Comparison of ENCODE assay signal across 33 cellular contexts in the genomic region with DNA sequence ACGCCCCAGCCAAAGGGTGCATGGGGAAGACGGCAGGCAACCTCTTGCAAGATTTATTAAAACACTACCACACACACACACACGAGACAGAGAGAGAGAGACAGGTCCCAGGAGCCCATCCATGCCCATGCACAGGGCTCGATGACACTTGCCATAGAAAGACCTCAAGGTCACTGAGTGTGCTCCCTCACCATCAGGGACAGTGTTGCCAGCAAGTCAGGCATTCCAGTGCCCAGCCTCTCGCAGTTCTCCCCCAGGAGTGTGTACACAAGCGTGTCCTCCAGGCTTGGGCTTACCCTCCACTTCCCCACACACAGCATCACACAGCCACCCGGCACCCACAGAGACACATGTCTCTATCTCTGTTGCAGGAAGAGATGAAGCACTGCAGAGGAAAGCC. TPM values are rescaled to one million over a fixed set of nuclear protein-coding genes. Genes with fewer than 3 reads are reported as not detected.
DNase-seq lines count a peak whose midpoint lies in the region; ATAC-seq, FAIRE-seq and TF ChIP-seq lines count a peak whose summit lies in the region.
"Had no signal": no experiment of that assay in that cellular context is flagged by ENCODE, and none has a peak within 500 bp of the region (broad histone marks: within the 10 kb centered on the region; RNA-seq: fewer than 3 reads in every experiment).

No MANE protein-coding gene starts in this region.

- POLR2A ChIA-PET in endothelial cell of umbilical vein (lab: Charles Lee) = no interaction called here

- H3K27ac Mint-ChIP-seq in CD14-positive monocyte = no peak overlapping the region
- H3K27ac Mint-ChIP-seq in nephron progenitor cell = peak overlapping the region; percentile 1
- H3K27ac Mint-ChIP-seq: activated T-helper 2 cell treated with anti-CD3 and anti-CD28 coated beads, Interferon-gamma antibody, Interleukin-2, Interleukin-4, amounts not matched to agents 10 μg/mL and 5 μg/mL and 100 μg/mL, durations not matched to agents 14 hours and 24 hours and 36 hours; B cell; IgD-negative memory B cell; T-helper 2 cell treated with Interferon-gamma antibody and Interleukin-4, amounts not matched to agents 5 μg/mL and 100 μg/mL, for 36 hours had no signal

- dilution Hi-C loops in endothelial cell of umbilical vein (cut with MboI; ENCODE audit: extremely low pct_ligation_motif_present, low sequenced_read_pairs) = no loop called here

- H3K79me2 ChIP-seq in endothelial cell of umbilical vein (ENCODE audit: control insufficient read depth, insufficient read depth, low read length) = no peaks in the 10 kb centered on the region

- no peaks in the 10 kb centered on the region for H3K4me1 Mint-ChIP-seq in CD14-positive monocyte
- H3K4me1 Mint-ChIP-seq in nephron progenitor cell = peaks cover 76% of the 10 kb centered on the region
- H3K4me1 Mint-ChIP-seq in activated T-cell treated with anti-CD3 and anti-CD28 coated beads, Interleukin-2, amount 50 U/mL, for 4 hours (ENCODE audit: low read depth) = no peaks in the 10 kb centered on the region

- CTCF ChIA-PET in endothelial cell of umbilical vein (lab: Charles Lee) = interaction anchor here (1.9 kb wide), 1 partner anchor 12 kb away, joined by 5 read pairs; no protein-coding TSS in a partner anchor

- FAIRE-seq in endothelial cell of umbilical vein (lab: Jason Lieb, UNC) = no peak

- WGBS in HUES64 = 86% methylated on average over 7 of the region's 7 CpGs
- WGBS in tibial nerve, 2 donors = 60 to 68% methylated on average over 7 of the region's 7 CpGs

- TF ChIP-seq CTCF in CD14-positive monocyte (IDR thresholded peaks at IDR 0.05) (no peak), endothelial cell of umbilical vein (IDR thresholded peaks at IDR 0.05; ENCODE audit: extremely low read depth in 1 of 2, insufficient read depth in 1 of 2, low read depth in 1 of 2, low read length in 2 of 2) (no peak), nephron progenitor cell (IDR thresholded peaks at IDR 0.05) (no peak), tibial nerve (IDR thresholded peaks at IDR 0.05) (no peak), upper lobe of right lung (IDR thresholded peaks at IDR 0.05) (no peak)

- H3K9me3 Mint-ChIP-seq in CD14-positive monocyte = peaks cover 0 to 1% (median 0%) of the 10 kb centered on the region in 7 donors
- H3K9me3 Mint-ChIP-seq in nephron progenitor cell = no peaks in the 10 kb centered on the region
- no peaks in the 10 kb centered on the region for H3K9me3 Mint-ChIP-seq in activated T-cell treated with anti-CD3 and anti-CD28 coated beads, Interleukin-2, amount 50 U/mL, for 4 hours
- H3K9me3 Mint-ChIP-seq: activated T-helper 2 cell treated with anti-CD3 and anti-CD28 coated beads, Interferon-gamma antibody, Interleukin-2, Interleukin-4, amounts not matched to agents 10 μg/mL and 5 μg/mL and 100 μg/mL, durations not matched to agents 14 hours and 24 hours and 36 hours; CD8-positive, alpha-beta memory T cell; neural crest cell; T-helper 2 cell treated with Interferon-gamma antibody and Interleukin-4, amounts not matched to agents 5 μg/mL and 100 μg/mL, for 36 hours had no signal

- no peaks in the 10 kb centered on the region for H3K36me3 Mint-ChIP-seq in CD14-positive monocyte
- H3K36me3 Mint-ChIP-seq in nephron progenitor cell (ENCODE audit: low read depth) = no peaks in the 10 kb centered on the region
- H3K36me3 Mint-ChIP-seq in activated T-cell treated with anti-CD3 and anti-CD28 coated beads, Interleukin-2, amount 50 U/mL, for 4 hours (ENCODE audit: insufficient read depth) = no peaks in the 10 kb centered on the region
- H3K36me3 Mint-ChIP-seq: IgD-negative memory B cell had no signal

- no peak for TF ChIP-seq EP300 in tibial nerve (IDR thresholded peaks at IDR 0.05)

- H3K27me3 Mint-ChIP-seq in CD14-positive monocyte (ENCODE audit: low read depth in 3 of 3) (peaks cover 38 to 46% (median 42%) of the 10 kb centered on the region in 3 donors), nephron progenitor cell (ENCODE audit: low read depth, poor library complexity) (peaks cover 30% of the 10 kb centered on the region)
- H3K27me3 Mint-ChIP-seq in activated T-cell treated with anti-CD3 and anti-CD28 coated beads, Interleukin-2, amount 50 U/mL, for 4 hours (ENCODE audit: low read depth) = peaks cover 41% of the 10 kb centered on the region

- no peak overlapping the region for H2AFZ ChIP-seq in endothelial cell of umbilical vein (ENCODE audit: low read depth, low read length)

- H3K4me2 ChIP-seq in endothelial cell of umbilical vein (ENCODE audit: insufficient read depth, low read length) = no peak overlapping the region

- H3K4me3 ChIP-seq in HUES64 (ENCODE audit: low read length) (peak overlapping the region; percentile 44), endothelial cell of umbilical vein (replicated peaks in 1 of 3; ENCODE audit: insufficient read depth in 1 of 3, low read depth in 1 of 3, low read length in 3 of 3) (no peak overlapping the region), tibial nerve (no peak overlapping the region), upper lobe of right lung (no peak overlapping the region)
- H3K4me3 ChIP-seq: gastroesophageal sphincter, HAP-1, Peyer's patch, spleen, testis, uterus had no signal

- no TSS peak for BruUV-seq in endothelial cell of umbilical vein (replicated peaks; lab: Mats Ljungman, UMichigan)

- no peak overlapping the region for H3K9ac ChIP-seq in HUES64 (ENCODE audit: low read depth, low read length)
- H3K9ac ChIP-seq in endothelial cell of umbilical vein (replicated peaks; ENCODE audit: extremely low read depth, insufficient read depth, low read length) = no peak overlapping the region

- H3K27me3 ChIP-seq in HUES64 (ENCODE audit: insufficient read depth, low read length) (peaks cover 80% of the 10 kb centered on the region), endothelial cell of umbilical vein (ENCODE audit: control insufficient read depth in 2 of 2, insufficient read depth in 2 of 2, low read length in 2 of 2) (peaks cover 14 to 16% of the 10 kb centered on the region in 2 experiments), tibial nerve (peaks cover 0 to 67% of the 10 kb centered on the region in 2 donors), upper lobe of right lung (peaks cover 23% of the 10 kb centered on the region)
- H3K27me3 ChIP-seq: Peyer's patch, testis, uterus had no signal

- H3K4me1 ChIP-seq in HUES64 (ENCODE audit: insufficient read depth, low read length) = peaks cover 5% of the 10 kb centered on the region; the same call in 1 of the 2 replicates
- H3K4me1 ChIP-seq in endothelial cell of umbilical vein (ENCODE audit: control insufficient read depth, extremely low read depth, insufficient read depth, low read length) = no peaks in the 10 kb centered on the region
- peaks cover 0 to 7% (median 0%) of the 10 kb centered on the region in 4 donors for H3K4me1 ChIP-seq in tibial nerve
- H3K4me1 ChIP-seq in upper lobe of right lung = no peaks in the 10 kb centered on the region
- H3K4me1 ChIP-seq: gastroesophageal sphincter, HAP-1, Peyer's patch, testis, uterus had no signal

- ATAC-seq in HG03432 (IDR thresholded peaks at IDR 0.05; ENCODE audit: unreplicated experiment) (no peak), upper lobe of right lung (no peak)
- ATAC-seq in activated T-cell treated with anti-CD3 and anti-CD28 coated beads, Interleukin-2, amount 50 U/mL, for 4 hours = no peak
- ATAC-seq: gastroesophageal sphincter; left lobe of liver; stimulated activated naive CD8-positive, alpha-beta T cell treated with anti-CD3 and anti-CD28 coated beads, Interleukin-15, Interleukin-2, amounts not matched to agents 100 U/mL and 50 U/mL, for 24 hours had no signal

- no peaks in the 10 kb centered on the region for H3K9me1 ChIP-seq in endothelial cell of umbilical vein (replicated peaks; ENCODE audit: control insufficient read depth, extremely low read depth, insufficient read depth, low read length)

- H3K9me3 ChIP-seq in HUES64 (ENCODE audit: insufficient read depth, low read depth, low read length) (no peaks in the 10 kb centered on the region), endothelial cell of umbilical vein (replicated peaks; ENCODE audit: control insufficient read depth, insufficient read depth, low read length) (no peaks in the 10 kb centered on the region), tibial nerve (no peaks in the 10 kb centered on the region), upper lobe of right lung (no peaks in the 10 kb centered on the region)
- H3K9me3 ChIP-seq: gastroesophageal sphincter, HAP-1, Peyer's patch, spleen, testis, uterus had no signal

- intact Hi-C loops in CD14-positive monocyte (cut with micrococcal nuclease) = no loop called here
- intact Hi-C loops in endothelial cell of umbilical vein (cut with micrococcal nuclease) = no loop called here
- intact Hi-C loops in upper lobe of right lung (cut with DNase I) = no loop called here

- no peak for TF ChIP-seq POLR2A in endothelial cell of umbilical vein (IDR thresholded peaks at IDR 0.05; ENCODE audit: low read depth, low read length)
- TF ChIP-seq POLR2A in tibial nerve (IDR thresholded peaks at IDR 0.05) = no peak

- peak; percentile 33 for DNase-seq in CD14-positive monocyte (ENCODE audit: low spot score)
- no peak for DNase-seq in endothelial cell of umbilical vein (ENCODE audit: low read depth, low spot score)
- DNase-seq in nephron progenitor cell = no peak
- no peak for DNase-seq in tibial nerve (ENCODE audit: low spot score in 2 of 2)
- DNase-seq in activated T-cell treated with anti-CD3 and anti-CD28 coated beads, Interleukin-2, amount 50 U/mL, for 4 hours = no peak
- no peak for DNase-seq in upper lobe of right lung
- DNase-seq: activated CD4-positive, alpha-beta T cell treated with anti-CD3 and anti-CD28 coated beads for 48 hours; activated naive CD4-positive, alpha-beta T cell treated with anti-CD3 and anti-CD28 coated beads, Interleukin-2, amount 50 U/mL, for 16 hours; CD8-positive, alpha-beta memory T cell; EL; hippocampal formation; NCI-H146; NCI-H510A treated with DMSO at 0.1 percent for 48 hours; Peyer's patch; posterior cingulate gyrus; right cardiac atrium; SIG-M5; spleen; stimulated activated CD4-positive, alpha-beta T cell treated with anti-CD3 and anti-CD28 coated beads, Interleukin-2, amount 100 ng/mL, for 24 hours; stimulated activated naive CD8-positive, alpha-beta T cell treated with anti-CD3 and anti-CD28 coated beads, Interleukin-15, Interleukin-2, amounts not matched to agents 100 U/mL and 50 U/mL, for 24 hours; testis; uterus had no signal

- H3K36me3 ChIP-seq in HUES64 (ENCODE audit: insufficient read depth, low read length) (no peaks in the 10 kb centered on the region), endothelial cell of umbilical vein (ENCODE audit: control insufficient read depth in 2 of 2, extremely low read depth in 1 of 2, insufficient read depth in 2 of 2, low read length in 2 of 2) (no peaks in the 10 kb centered on the region), tibial nerve (no peaks in the 10 kb centered on the region), upper lobe of right lung (no peaks in the 10 kb centered on the region)
- H3K36me3 ChIP-seq: gastroesophageal sphincter, HAP-1, Peyer's patch, spleen, uterus had no signal

- H3K27ac ChIP-seq in HUES64 (ENCODE audit: low read depth, low read length) (no peak overlapping the region), endothelial cell of umbilical vein (ENCODE audit: insufficient read depth, low read depth, low read length) (no peak overlapping the region), tibial nerve (no peak overlapping the region), upper lobe of right lung (no peak overlapping the region)
- H3K27ac ChIP-seq: gastroesophageal sphincter, Peyer's patch, spleen, testis, uterus, VCaP had no signal

- peak overlapping the region in 1 of 2 donors; percentile 50 for H3K4me3 Mint-ChIP-seq in CD14-positive monocyte
- H3K4me3 Mint-ChIP-seq in nephron progenitor cell = peak overlapping the region; percentile 68
- no peak overlapping the region for H3K4me3 Mint-ChIP-seq in activated T-cell treated with anti-CD3 and anti-CD28 coated beads, Interleukin-2, amount 50 U/mL, for 4 hours
- H3K4me3 Mint-ChIP-seq: B cell; CD8-positive, alpha-beta memory T cell; IgD-negative memory B cell; neural crest cell; T-helper 2 cell treated with Interferon-gamma antibody and Interleukin-4, amounts not matched to agents 5 μg/mL and 100 μg/mL, for 36 hours had no signal

- no peaks in the 10 kb centered on the region for H4K20me1 ChIP-seq in endothelial cell of umbilical vein (replicated peaks; ENCODE audit: control insufficient read depth, extremely low read depth, insufficient read depth, low read length)

RNA-seq across cellular contexts. Expression of a gene that starts 46.8 kb away (rescaled TPM):
- polyA plus RNA-seq in CD14-positive monocyte = 1 to 10 TPM; 5.8 to 6.4 TPM
- 17.1 TPM for polyA plus RNA-seq in HUES64 (2013, experiment 1 of 2)
- 14.6 TPM for polyA plus RNA-seq in HUES64 (2013, experiment 2 of 2)
- 28.0 and 35.5 TPM in 2 replicates for total RNA-seq in endothelial cell of umbilical vein
- 6.7 and 7.5 TPM in 2 replicates for polyA plus RNA-seq in endothelial cell of umbilical vein
- 5.0 and 6.1 TPM in 2 replicates for polyA plus RNA-seq in endothelial cell of umbilical vein (2011; cell fraction: cytosol; rRNA removed)
- 18.1 and 27.6 TPM in 2 replicates for polyA plus RNA-seq in endothelial cell of umbilical vein (2011; cell fraction: nucleus; rRNA removed)
- polyA plus RNA-seq in endothelial cell of umbilical vein (2012) = 13.2 and 14.2 TPM in 2 replicates
- 14.2 and 17.3 TPM in 2 replicates for polyA minus RNA-seq in endothelial cell of umbilical vein
- 10.3 TPM for polyA minus RNA-seq in endothelial cell of umbilical vein (2011; cell fraction: cytosol; rRNA and poly(A)+ RNA removed)
- polyA minus RNA-seq in endothelial cell of umbilical vein (2011; cell fraction: nucleus; rRNA and poly(A)+ RNA removed) = 41.3 and 42.4 TPM in 2 replicates
- total RNA-seq in tibial nerve = 10 to 100 TPM; 25.7 to 37.7 (median 29.7) TPM
- 10 to 100 TPM; 16.6 to 18.6 (median 17.6) TPM for total RNA-seq in activated T-cell treated with anti-CD3 and anti-CD28 coated beads, Interleukin-2, amount 50 U/mL, for 4 hours
- total RNA-seq in upper lobe of right lung = 32.9 TPM
